ENCODE assay signal across 16 cellular contexts in the genomic region with DNA sequence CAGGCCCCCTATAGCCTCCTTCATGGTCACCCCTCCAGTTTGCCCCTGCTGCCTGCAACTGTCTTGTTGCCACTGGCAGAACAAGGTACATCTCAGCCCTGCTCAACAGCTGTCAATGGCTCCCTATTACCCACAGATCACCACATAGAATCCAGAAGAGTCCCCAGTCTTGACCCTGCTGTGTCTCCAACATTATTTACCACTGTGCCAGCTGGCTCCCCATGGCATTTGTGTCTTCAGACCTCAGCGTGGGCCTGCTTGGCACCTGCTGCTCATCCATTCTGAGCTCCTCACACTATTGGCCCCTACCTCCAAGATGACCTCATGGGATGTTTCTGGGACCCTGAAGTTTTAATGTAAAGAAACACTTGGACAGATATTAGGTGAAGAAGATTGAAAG.
"Had no signal": no experiment of that assay in that cellular context is flagged by ENCODE, and none has a peak within 500 bp of the region (broad histone marks: within the 10 kb centered on the region; RNA-seq: fewer than 3 reads in every experiment).

No MANE protein-coding gene starts in this region.

- H3K9me3 ChIP-seq: SK-N-SH had no signal

- H3K27ac ChIP-seq: RWPE1 had no signal

- H3K9ac ChIP-seq: SK-N-SH had no signal

- DNase-seq: KBM-7, MV-4-11, NCI-H1048, NCI-H1105 treated with DMSO at 0.1 percent for 48 hours, NCI-H1417 treated with DMSO at 0.1 percent for 48 hours, NCI-H146, NCI-H1694 treated with DMSO at 0.1 percent for 48 hours, NCI-H1930, NCI-H2107, NCI-H2227 treated with DMSO at 0.1 percent for 48 hours, NCI-H524, NCI-H526 treated with DMSO at 0.1 percent for 48 hours, NCI-H774, SHP77, SK-N-SH had no signal

- H3K4me2 ChIP-seq: SK-N-SH had no signal
